In the genomic region with DNA sequence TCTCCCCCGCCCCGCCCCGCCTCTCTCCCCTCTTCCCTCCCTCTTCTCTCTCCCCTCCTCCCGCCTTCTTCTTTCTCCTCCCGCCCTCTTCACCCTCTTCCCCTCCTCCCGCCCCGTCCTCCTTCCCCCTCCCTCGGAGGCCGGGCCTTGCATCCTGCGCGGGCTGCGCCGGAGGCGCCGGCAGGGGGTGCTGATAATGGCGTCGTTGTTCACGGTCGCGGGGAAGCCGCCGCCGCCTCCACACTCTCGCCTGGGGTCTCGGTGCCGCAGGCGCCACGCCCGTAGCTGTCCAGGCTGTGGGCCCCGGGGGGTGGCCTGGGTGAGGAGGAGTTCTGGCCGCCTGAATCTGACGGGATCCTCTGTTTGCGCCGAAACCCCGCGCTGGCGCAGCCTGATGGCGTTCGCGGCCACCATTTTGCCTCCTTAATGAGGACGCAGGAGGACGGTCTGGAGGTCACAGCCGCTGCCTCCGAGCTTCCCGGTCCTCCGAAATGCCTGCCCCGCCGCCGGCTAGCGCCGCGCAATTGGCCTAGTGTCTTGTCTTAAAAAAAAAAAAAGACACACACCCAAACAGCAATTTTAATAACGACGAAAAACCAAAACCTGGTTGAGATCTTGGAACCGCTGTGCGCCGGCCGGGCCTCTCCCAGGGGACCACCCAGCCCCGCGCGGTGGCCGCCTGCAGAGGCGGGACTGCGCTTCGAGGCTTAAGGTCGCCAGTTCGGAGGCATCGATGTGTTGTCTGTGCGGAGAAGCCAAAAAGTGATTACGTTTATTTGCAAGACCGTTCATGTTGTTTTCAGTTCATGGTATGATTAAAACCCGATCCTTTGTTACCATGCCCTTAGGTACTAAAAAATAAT, we compare ENCODE assay signal across 8 cellular contexts.
DNase-seq lines count a peak whose midpoint lies in the region; ATAC-seq and TF ChIP-seq lines count a peak whose summit lies in the region.

No MANE protein-coding gene starts in this region.

- H3K9me3 Mint-ChIP-seq in activated B cell treated with CpG ODN at 0.5 μM for 24 hours, result no peaks in the 10 kb centered on the region

- H3K4me1 Mint-ChIP-seq in activated B cell treated with CpG ODN at 0.5 μM for 24 hours, result peaks cover 17% of the 10 kb centered on the region

- ATAC-seq in GM19023 (IDR thresholded peaks at IDR 0.05; ENCODE audit: unreplicated experiment), result peak; percentile 71
- ATAC-seq in HG03280 (IDR thresholded peaks at IDR 0.05; ENCODE audit: unreplicated experiment), result peak; percentile 73
- ATAC-seq in activated B cell treated with CpG ODN at 0.5 μM for 24 hours (ENCODE audit: low read depth), result peak; percentile 75

- peak overlapping the region; percentile 95 for H3K4me3 Mint-ChIP-seq in activated B cell treated with CpG ODN at 0.5 μM for 24 hours

- TF ChIP-seq CTCF in activated B cell treated with CpG ODN at 0.5 μM for 24 hours (IDR thresholded peaks at IDR 0.05), result no peak

- H3K36me3 Mint-ChIP-seq in activated B cell treated with CpG ODN at 0.5 μM for 24 hours (ENCODE audit: low read depth), result peaks cover 13% of the 10 kb centered on the region

- DNase-seq in AG20443 (ENCODE audit: low spot score) (peak; percentile 91), NCI-H226 (peak; percentile 93), activated B cell treated with CpG ODN at 0.5 μM for 24 hours (peak; percentile 91), islet precursor cell (peak; percentile 99)
- peak; percentile 93 for DNase-seq in central memory CD4-positive, alpha-beta T cell
- DNase-seq in stimulated activated CD4-positive, alpha-beta T cell treated with anti-CD3 and anti-CD28 coated beads, Interleukin-12 subunit alpha, Interleukin-12 subunit beta, amount 100 ng/mL, for 4 hours, result peak; percentile 86

- intact Hi-C loops in activated B cell treated with CpG ODN at 0.5 μM for 24 hours (cut with micrococcal nuclease), result loop anchor here (1.0 to 10.0 kb wide), 12 partner anchors 26 to 1604 kb away; a partner anchor contains a TSS

- H3K27me3 Mint-ChIP-seq in activated B cell treated with CpG ODN at 0.5 μM for 24 hours, result no peaks in the 10 kb centered on the region

- CTCF ChIA-PET in activated B cell treated with CpG ODN at 0.5 μM for 24 hours (lab: Charles Lee), result interaction anchor here (0.6 to 1.7 kb wide), 7 partner anchors 30 to 170 kb away, joined by 3 to 9 read pairs (median 4); a partner anchor contains a TSS

- peak overlapping the region; percentile 99 for H3K27ac Mint-ChIP-seq in activated B cell treated with CpG ODN at 0.5 μM for 24 hours

- POLR2A ChIA-PET in activated B cell treated with CpG ODN at 0.5 μM for 24 hours (lab: Charles Lee), result interaction anchor here (0.6 to 5.8 kb wide), 21 partner anchors 15 to 836 kb away, joined by 3 to 239 read pairs (median 6); a partner anchor contains a TSS

Comparison
In these comparisons a context has a peak if more than half of its experiments do, and no peak if none do; other contexts are left out.
1. Peak in every context shown above with its lines: DNase-seq and ATAC-seq.